Comparison of ENCODE assay signal across 2 cellular contexts in genomic region chr10:1036341-1036791, GRCh38.
TF ChIP-seq lines count a peak whose summit lies in the region.

No MANE protein-coding gene starts in this region.

TF ChIP-seq in GM23338, 12 proteins besides CTCF, POLR2A, EP300 and RAD21:
- TF ChIP-seq CREB1 (CRISPR knock-in tag; IDR thresholded peaks at IDR 0.05; ENCODE audit: low read depth) = no peak
- no peak for TF ChIP-seq ZNF114 (CRISPR knock-in tag; IDR thresholded peaks at IDR 0.05)
- no peak for TF ChIP-seq EZH2phosphoT487 (IDR thresholded peaks at IDR 0.05; ENCODE audit: unreplicated experiment)
- TF ChIP-seq, protein P1, sequence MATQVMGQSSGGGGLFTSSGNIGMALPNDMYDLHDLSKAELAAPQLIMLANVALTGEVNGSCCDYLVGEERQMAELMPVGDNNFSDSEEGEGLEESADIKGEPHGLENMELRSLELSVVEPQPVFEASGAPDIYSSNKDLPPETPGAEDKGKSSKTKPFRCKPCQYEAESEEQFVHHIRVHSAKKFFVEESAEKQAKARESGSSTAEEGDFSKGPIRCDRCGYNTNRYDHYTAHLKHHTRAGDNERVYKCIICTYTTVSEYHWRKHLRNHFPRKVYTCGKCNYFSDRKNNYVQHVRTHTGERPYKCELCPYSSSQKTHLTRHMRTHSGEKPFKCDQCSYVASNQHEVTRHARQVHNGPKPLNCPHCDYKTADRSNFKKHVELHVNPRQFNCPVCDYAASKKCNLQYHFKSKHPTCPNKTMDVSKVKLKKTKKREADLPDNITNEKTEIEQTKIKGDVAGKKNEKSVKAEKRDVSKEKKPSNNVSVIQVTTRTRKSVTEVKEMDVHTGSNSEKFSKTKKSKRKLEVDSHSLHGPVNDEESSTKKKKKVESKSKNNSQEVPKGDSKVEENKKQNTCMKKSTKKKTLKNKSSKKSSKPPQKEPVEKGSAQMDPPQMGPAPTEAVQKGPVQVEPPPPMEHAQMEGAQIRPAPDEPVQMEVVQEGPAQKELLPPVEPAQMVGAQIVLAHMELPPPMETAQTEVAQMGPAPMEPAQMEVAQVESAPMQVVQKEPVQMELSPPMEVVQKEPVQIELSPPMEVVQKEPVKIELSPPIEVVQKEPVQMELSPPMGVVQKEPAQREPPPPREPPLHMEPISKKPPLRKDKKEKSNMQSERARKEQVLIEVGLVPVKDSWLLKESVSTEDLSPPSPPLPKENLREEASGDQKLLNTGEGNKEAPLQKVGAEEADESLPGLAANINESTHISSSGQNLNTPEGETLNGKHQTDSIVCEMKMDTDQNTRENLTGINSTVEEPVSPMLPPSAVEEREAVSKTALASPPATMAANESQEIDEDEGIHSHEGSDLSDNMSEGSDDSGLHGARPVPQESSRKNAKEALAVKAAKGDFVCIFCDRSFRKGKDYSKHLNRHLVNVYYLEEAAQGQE (IDR thresholded peaks at IDR 0.05; ENCODE audit: unreplicated experiment) = no peak
- no peak for TF ChIP-seq ZNF462 (CRISPR knock-in tag; IDR thresholded peaks at IDR 0.05)
- no peak for TF ChIP-seq STAT1 (IDR thresholded peaks at IDR 0.05; ENCODE audit: unreplicated experiment)
- TF ChIP-seq EZH2 (IDR thresholded peaks at IDR 0.05; ENCODE audit: low read depth, unreplicated experiment) = no peak
- TF ChIP-seq ZNF331 (CRISPR knock-in tag; IDR thresholded peaks at IDR 0.05; ENCODE audit: low read depth) = no peak
- TF ChIP-seq ETS1 (IDR thresholded peaks at IDR 0.05) = no peak
- no peak for TF ChIP-seq JUNB (IDR thresholded peaks at IDR 0.05; ENCODE audit: unreplicated experiment)
- no peak for TF ChIP-seq POLR2AphosphoS5 (IDR thresholded peaks at IDR 0.05; ENCODE audit: low read depth)
- TF ChIP-seq NANOG (IDR thresholded peaks at IDR 0.05; ENCODE audit: borderline replicate concordance) = no peak

TF ChIP-seq in HepG2, 621 proteins besides CTCF, POLR2A, EP300 and RAD21:
- TF ChIP-seq KAT8 (CRISPR knock-in tag; IDR thresholded peaks at IDR 0.05) = no peak
- no peak for TF ChIP-seq CCAR2 (optimal IDR thresholded peaks at IDR 0.05; ENCODE audit: low read depth, low read length)
- no peak for TF ChIP-seq HOXA3 (CRISPR knock-in tag; IDR thresholded peaks at IDR 0.05)
- no peak for TF ChIP-seq ZBTB7B (CRISPR knock-in tag; IDR thresholded peaks at IDR 0.05)
- TF ChIP-seq, protein P2, sequence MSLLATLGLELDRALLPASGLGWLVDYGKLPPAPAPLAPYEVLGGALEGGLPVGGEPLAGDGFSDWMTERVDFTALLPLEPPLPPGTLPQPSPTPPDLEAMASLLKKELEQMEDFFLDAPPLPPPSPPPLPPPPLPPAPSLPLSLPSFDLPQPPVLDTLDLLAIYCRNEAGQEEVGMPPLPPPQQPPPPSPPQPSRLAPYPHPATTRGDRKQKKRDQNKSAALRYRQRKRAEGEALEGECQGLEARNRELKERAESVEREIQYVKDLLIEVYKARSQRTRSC (CRISPR knock-in tag; IDR thresholded peaks at IDR 0.05; ENCODE audit: low read depth) = no peak
- no peak for TF ChIP-seq KDM2A (CRISPR knock-in tag; IDR thresholded peaks at IDR 0.05; ENCODE audit: borderline replicate concordance, low read depth)
- no peak for TF ChIP-seq HES4 (CRISPR knock-in tag; IDR thresholded peaks at IDR 0.05; ENCODE audit: borderline replicate concordance)
- TF ChIP-seq ZNF546 (CRISPR knock-in tag; conservative IDR thresholded peaks at IDR 0.05) = no peak
- no peak for TF ChIP-seq ZNF234 (CRISPR knock-in tag; conservative IDR thresholded peaks at IDR 0.05)
- TF ChIP-seq, protein P3, sequence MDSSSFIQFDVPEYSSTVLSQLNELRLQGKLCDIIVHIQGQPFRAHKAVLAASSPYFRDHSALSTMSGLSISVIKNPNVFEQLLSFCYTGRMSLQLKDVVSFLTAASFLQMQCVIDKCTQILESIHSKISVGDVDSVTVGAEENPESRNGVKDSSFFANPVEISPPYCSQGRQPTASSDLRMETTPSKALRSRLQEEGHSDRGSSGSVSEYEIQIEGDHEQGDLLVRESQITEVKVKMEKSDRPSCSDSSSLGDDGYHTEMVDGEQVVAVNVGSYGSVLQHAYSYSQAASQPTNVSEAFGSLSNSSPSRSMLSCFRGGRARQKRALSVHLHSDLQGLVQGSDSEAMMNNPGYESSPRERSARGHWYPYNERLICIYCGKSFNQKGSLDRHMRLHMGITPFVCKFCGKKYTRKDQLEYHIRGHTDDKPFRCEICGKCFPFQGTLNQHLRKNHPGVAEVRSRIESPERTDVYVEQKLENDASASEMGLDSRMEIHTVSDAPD (CRISPR knock-in tag; IDR thresholded peaks at IDR 0.05) = no peak
- TF ChIP-seq, protein P4, sequence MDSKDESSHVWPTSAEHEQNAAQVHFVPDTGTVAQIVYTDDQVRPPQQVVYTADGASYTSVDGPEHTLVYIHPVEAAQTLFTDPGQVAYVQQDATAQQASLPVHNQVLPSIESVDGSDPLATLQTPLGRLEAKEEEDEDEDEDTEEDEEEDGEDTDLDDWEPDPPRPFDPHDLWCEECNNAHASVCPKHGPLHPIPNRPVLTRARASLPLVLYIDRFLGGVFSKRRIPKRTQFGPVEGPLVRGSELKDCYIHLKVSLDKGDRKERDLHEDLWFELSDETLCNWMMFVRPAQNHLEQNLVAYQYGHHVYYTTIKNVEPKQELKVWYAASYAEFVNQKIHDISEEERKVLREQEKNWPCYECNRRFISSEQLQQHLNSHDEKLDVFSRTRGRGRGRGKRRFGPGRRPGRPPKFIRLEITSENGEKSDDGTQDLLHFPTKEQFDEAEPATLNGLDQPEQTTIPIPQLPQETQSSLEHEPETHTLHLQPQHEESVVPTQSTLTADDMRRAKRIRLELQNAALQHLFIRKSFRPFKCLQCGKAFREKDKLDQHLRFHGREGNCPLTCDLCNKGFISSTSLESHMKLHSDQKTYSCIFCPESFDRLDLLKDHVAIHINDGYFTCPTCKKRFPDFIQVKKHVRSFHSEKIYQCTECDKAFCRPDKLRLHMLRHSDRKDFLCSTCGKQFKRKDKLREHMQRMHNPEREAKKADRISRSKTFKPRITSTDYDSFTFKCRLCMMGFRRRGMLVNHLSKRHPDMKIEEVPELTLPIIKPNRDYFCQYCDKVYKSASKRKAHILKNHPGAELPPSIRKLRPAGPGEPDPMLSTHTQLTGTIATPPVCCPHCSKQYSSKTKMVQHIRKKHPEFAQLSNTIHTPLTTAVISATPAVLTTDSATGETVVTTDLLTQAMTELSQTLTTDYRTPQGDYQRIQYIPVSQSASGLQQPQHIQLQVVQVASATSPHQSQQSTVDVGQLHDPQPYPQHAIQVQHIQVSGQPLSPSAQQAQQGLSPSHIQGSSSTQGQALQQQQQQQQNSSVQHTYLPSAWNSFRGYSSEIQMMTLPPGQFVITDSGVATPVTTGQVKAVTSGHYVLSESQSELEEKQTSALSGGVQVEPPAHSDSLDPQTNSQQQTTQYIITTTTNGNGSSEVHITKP (CRISPR knock-in tag; IDR thresholded peaks at IDR 0.05; ENCODE audit: low read depth) = no peak
- TF ChIP-seq ZSCAN20 (CRISPR knock-in tag; IDR thresholded peaks at IDR 0.05; ENCODE audit: borderline replicate concordance) = no peak
- no peak for TF ChIP-seq PPARG (CRISPR knock-in tag; conservative IDR thresholded peaks at IDR 0.05)
